In the genomic region with DNA sequence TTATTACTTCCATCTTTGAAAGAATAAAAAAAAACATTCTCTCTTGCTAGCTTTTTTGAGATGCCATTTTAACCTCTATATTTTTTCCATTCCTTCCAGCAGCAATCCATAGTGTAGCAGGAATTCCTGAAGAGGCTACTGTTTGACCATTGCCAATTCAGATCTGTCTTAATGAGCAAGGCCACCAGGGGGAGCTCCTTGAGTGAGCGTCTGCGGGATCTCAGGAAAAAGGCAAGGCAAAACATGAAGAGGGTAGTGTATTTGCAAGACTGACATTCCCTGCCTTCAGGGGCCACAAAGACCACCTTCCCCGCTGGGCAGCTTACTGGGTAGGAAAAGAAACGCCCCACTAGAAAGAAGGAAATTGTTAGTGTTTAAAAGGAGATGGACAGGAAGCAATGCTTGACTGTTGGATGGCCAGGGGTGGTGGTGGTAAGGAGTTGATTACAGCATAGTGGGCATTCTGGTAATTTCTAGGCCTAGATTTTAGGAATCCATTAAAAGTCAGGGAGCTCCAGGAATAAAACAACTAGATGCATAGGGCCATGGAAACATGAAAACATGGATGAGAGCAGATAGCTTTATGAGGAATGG, we compare ENCODE assay signal across 1 cellular context.
A peak's percentile ranks its signal among the peaks of the same experiment; 100 is the strongest.
TF ChIP-seq lines count a peak whose summit lies in the region.

No MANE protein-coding gene starts in this region.

TF ChIP-seq in HepG2, 621 proteins besides CTCF, POLR2A, EP300 and RAD21 (continued from another document):
- TF ChIP-seq, protein P1, sequence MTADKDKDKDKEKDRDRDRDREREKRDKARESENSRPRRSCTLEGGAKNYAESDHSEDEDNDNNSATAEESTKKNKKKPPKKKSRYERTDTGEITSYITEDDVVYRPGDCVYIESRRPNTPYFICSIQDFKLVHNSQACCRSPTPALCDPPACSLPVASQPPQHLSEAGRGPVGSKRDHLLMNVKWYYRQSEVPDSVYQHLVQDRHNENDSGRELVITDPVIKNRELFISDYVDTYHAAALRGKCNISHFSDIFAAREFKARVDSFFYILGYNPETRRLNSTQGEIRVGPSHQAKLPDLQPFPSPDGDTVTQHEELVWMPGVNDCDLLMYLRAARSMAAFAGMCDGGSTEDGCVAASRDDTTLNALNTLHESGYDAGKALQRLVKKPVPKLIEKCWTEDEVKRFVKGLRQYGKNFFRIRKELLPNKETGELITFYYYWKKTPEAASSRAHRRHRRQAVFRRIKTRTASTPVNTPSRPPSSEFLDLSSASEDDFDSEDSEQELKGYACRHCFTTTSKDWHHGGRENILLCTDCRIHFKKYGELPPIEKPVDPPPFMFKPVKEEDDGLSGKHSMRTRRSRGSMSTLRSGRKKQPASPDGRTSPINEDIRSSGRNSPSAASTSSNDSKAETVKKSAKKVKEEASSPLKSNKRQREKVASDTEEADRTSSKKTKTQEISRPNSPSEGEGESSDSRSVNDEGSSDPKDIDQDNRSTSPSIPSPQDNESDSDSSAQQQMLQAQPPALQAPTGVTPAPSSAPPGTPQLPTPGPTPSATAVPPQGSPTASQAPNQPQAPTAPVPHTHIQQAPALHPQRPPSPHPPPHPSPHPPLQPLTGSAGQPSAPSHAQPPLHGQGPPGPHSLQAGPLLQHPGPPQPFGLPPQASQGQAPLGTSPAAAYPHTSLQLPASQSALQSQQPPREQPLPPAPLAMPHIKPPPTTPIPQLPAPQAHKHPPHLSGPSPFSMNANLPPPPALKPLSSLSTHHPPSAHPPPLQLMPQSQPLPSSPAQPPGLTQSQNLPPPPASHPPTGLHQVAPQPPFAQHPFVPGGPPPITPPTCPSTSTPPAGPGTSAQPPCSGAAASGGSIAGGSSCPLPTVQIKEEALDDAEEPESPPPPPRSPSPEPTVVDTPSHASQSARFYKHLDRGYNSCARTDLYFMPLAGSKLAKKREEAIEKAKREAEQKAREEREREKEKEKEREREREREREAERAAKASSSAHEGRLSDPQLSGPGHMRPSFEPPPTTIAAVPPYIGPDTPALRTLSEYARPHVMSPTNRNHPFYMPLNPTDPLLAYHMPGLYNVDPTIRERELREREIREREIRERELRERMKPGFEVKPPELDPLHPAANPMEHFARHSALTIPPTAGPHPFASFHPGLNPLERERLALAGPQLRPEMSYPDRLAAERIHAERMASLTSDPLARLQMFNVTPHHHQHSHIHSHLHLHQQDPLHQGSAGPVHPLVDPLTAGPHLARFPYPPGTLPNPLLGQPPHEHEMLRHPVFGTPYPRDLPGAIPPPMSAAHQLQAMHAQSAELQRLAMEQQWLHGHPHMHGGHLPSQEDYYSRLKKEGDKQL (CRISPR knock-in tag; IDR thresholded peaks at IDR 0.05; ENCODE audit: low read depth): no peak
- TF ChIP-seq ZFP36L2 (CRISPR knock-in tag; IDR thresholded peaks at IDR 0.05) (no peak), STAG1 (CRISPR knock-in tag; IDR thresholded peaks at IDR 0.05) (peak; percentile 70), DR1 (CRISPR knock-in tag; IDR thresholded peaks at IDR 0.05) (no peak), KLF13 (CRISPR knock-in tag; IDR thresholded peaks at IDR 0.05) (no peak), SMC3 (IDR thresholded peaks at IDR 0.05; ENCODE audit: low read length) (peak; percentile 63; the same call in 1 of the 2 replicates), PCBP1 (IDR thresholded peaks at IDR 0.05; ENCODE audit: borderline replicate concordance, low read depth, low read length) (no peak), GABPA (IDR thresholded peaks at IDR 0.05; ENCODE audit: low read depth, low read length) (no peak), GABPA (CRISPR knock-in tag; IDR thresholded peaks at IDR 0.05; ENCODE audit: low read depth) (no peak), ZFP1 (CRISPR knock-in tag; IDR thresholded peaks at IDR 0.05) (no peak), KAT8 (CRISPR knock-in tag; IDR thresholded peaks at IDR 0.05) (no peak), JDP2 (CRISPR knock-in tag; IDR thresholded peaks at IDR 0.05; ENCODE audit: borderline replicate concordance) (no peak), NBN (conservative IDR thresholded peaks at IDR 0.05) (no peak)
- TF ChIP-seq, protein P2, sequence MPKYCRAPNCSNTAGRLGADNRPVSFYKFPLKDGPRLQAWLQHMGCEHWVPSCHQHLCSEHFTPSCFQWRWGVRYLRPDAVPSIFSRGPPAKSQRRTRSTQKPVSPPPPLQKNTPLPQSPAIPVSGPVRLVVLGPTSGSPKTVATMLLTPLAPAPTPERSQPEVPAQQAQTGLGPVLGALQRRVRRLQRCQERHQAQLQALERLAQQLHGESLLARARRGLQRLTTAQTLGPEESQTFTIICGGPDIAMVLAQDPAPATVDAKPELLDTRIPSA (CRISPR knock-in tag; IDR thresholded peaks at IDR 0.05; ENCODE audit: borderline replicate concordance): no peak
- TF ChIP-seq, protein P3, sequence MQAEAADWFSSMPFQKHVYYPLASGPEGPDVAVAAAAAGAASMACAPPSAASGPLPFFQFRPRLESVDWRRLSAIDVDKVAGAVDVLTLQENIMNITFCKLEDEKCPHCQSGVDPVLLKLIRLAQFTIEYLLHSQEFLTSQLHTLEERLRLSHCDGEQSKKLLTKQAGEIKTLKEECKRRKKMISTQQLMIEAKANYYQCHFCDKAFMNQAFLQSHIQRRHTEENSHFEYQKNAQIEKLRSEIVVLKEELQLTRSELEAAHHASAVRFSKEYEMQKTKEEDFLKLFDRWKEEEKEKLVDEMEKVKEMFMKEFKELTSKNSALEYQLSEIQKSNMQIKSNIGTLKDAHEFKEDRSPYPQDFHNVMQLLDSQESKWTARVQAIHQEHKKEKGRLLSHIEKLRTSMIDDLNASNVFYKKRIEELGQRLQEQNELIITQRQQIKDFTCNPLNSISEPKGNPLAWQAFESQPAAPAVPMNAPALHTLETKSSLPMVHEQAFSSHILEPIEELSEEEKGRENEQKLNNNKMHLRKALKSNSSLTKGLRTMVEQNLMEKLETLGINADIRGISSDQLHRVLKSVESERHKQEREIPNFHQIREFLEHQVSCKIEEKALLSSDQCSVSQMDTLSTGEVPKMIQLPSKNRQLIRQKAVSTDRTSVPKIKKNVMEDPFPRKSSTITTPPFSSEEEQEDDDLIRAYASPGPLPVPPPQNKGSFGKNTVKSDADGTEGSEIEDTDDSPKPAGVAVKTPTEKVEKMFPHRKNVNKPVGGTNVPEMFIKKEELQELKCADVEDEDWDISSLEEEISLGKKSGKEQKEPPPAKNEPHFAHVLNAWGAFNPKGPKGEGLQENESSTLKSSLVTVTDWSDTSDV (CRISPR knock-in tag; IDR thresholded peaks at IDR 0.05): no peak
